5 cellular contexts compared by ENCODE assay signal in the genomic region with DNA sequence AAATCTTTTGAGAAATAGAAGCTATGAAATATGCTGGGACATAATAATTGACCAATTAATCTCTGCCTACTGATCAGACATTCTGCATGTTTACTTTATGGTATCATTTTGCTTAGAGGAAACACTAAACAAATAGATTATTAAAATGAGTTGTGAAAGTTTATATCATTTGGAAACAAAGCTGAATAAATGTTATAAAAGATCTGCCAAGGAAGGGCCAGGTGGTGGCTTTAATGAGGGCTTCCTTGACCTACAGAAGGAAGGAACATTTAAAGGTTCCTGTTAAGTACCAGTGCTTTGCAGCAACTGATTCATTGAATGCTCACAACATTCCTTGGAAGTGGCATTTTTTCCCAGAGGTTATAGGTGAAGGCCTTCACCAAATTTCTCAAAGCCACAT.
"Had no signal": no experiment of that assay in that cellular context is flagged by ENCODE, and none has a peak within 500 bp of the region (broad histone marks: within the 10 kb centered on the region; RNA-seq: fewer than 3 reads in every experiment).

No MANE protein-coding gene starts in this region.

- DNase-seq: IMR-90, KBM-7, KG1 had no signal

- H3K4me3 ChIP-seq: K562 had no signal

- ATAC-seq: HepG2, K562 had no signal
